ENCODE assay signal across 10 cellular contexts in the genomic region with DNA sequence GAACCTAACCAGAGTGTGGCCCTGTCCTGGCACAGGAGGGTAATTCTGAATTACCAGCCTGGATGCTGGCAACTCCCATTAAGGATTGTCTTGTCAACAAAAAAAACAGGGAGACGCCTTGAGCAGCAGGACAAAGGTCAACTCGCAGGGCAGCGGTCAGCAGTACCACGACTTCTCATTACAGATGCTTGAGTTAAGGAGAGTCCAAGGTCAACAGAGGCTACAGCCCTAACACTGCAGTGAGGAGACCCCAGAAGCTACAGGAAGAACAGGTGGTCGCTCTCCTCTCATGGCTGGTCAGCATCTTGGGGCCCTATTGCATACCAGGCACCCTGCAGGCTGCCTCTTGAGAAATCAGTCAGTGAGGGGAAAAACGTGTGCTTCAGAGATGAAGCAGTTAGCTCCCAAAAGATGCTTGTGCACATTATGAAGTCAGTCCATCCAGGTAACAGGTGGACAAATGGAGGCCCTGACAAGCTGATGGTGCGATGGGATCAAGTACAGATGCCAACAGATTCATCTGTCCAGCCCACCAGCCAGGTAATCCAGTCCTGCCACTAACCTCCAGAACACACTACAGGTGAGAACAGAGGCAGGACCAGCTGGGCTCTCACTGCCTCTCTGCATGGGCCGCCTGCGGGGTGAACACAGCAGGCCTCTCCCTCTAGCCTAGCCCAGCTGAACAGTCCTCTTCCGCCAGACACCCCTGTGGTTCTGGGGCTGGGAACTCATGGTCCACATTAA. TPM values are rescaled to one million over a fixed set of nuclear protein-coding genes. Genes with fewer than 3 reads are reported as not detected.
DNase-seq lines count a peak whose midpoint lies in the region; ATAC-seq and TF ChIP-seq lines count a peak whose summit lies in the region.
"Had no signal": no experiment of that assay in that cellular context is flagged by ENCODE, and none has a peak within 500 bp of the region (broad histone marks: within the 10 kb centered on the region; RNA-seq: fewer than 3 reads in every experiment).

No MANE protein-coding gene starts in this region.

- H3K27ac ChIP-seq in CD4-positive, alpha-beta T cell (ENCODE audit: low read depth, low read length) = peak overlapping the region; percentile 40
- H3K27ac ChIP-seq in PC-3 (ENCODE audit: low read length) (no peak overlapping the region), testis (peak overlapping the region in 1 of 2 donors; percentile 47)

- no peak for TF ChIP-seq POLR2A in testis (IDR thresholded peaks at IDR 0.05)

- peaks cover 81% of the 10 kb centered on the region for H3K36me3 Mint-ChIP-seq in CD4-positive, alpha-beta T cell (ENCODE audit: low read depth)
- H3K36me3 Mint-ChIP-seq in osteocyte (ENCODE audit: unreplicated experiment) = peaks cover 28% of the 10 kb centered on the region

- H3F3A ChIP-seq in PC-3 (ENCODE audit: low read length, unreplicated experiment) = peaks cover 15% of the 10 kb centered on the region

- no peaks in the 10 kb centered on the region for H3K27me3 ChIP-seq in CD4-positive, alpha-beta T cell (ENCODE audit: control insufficient read depth, insufficient read depth, low read length)
- H3K27me3 ChIP-seq in PC-3 (ENCODE audit: low read length) (no peaks in the 10 kb centered on the region), testis (no peaks in the 10 kb centered on the region)

- ATAC-seq in CD4-positive, alpha-beta T cell (ENCODE audit: poor library complexity) = no peak
- no peak for ATAC-seq in PC-3
- ATAC-seq in HG02970 (IDR thresholded peaks at IDR 0.05; ENCODE audit: low FRiP score, unreplicated experiment) = no peak
- ATAC-seq in GM21737 (IDR thresholded peaks at IDR 0.05; ENCODE audit: unreplicated experiment) = no peak
- ATAC-seq in HG02623 (IDR thresholded peaks at IDR 0.05; ENCODE audit: unreplicated experiment) = no peak
- ATAC-seq: sciatic nerve had no signal

- no peaks in the 10 kb centered on the region for H3K9me3 Mint-ChIP-seq in CD4-positive, alpha-beta T cell
- H3K9me3 Mint-ChIP-seq in osteocyte (ENCODE audit: unreplicated experiment) = no peaks in the 10 kb centered on the region

- H3K4me1 ChIP-seq in PC-3 (ENCODE audit: insufficient read depth, low read length) (peaks cover 62% of the 10 kb centered on the region), testis (peaks cover 46% of the 10 kb centered on the region)

- no peak for TF ChIP-seq CTCF in CD4-positive, alpha-beta T cell (IDR thresholded peaks at IDR 0.05)
- no peak for TF ChIP-seq CTCF in PC-3 (conservative IDR thresholded peaks at IDR 0.05; ENCODE audit: low read depth, low read length)
- no peak for TF ChIP-seq CTCF in osteocyte (IDR thresholded peaks at IDR 0.05)
- TF ChIP-seq CTCF in testis (IDR thresholded peaks at IDR 0.05) = no peak

- peaks cover 97% of the 10 kb centered on the region for H3K79me2 ChIP-seq in PC-3 (ENCODE audit: low read length)

- no peak overlapping the region for H2AFZ ChIP-seq in PC-3 (ENCODE audit: low read length)

- CTCF ChIA-PET in CD4-positive, alpha-beta T cell (lab: Charles Lee) = interaction anchor here (0.7 to 1.1 kb wide), 2 partner anchors 10 to 25 kb away, joined by 3 to 5 read pairs; no protein-coding TSS in a partner anchor
- CTCF ChIA-PET in PC-3 (lab: Charles Lee) = no interaction called here

- H3K4me3 Mint-ChIP-seq in CD4-positive, alpha-beta T cell = peak overlapping the region; percentile 45
- H3K4me3 Mint-ChIP-seq in osteocyte (ENCODE audit: unreplicated experiment) = no peak overlapping the region

- no peak overlapping the region for H3K9ac ChIP-seq in PC-3 (ENCODE audit: low read length)

- peak overlapping the region; percentile 98 for H3K4me2 ChIP-seq in PC-3 (ENCODE audit: low read length)

- H3K36me3 ChIP-seq in PC-3 (ENCODE audit: low read depth, low read length) = peaks cover 30% of the 10 kb centered on the region
- H3K36me3 ChIP-seq in testis (ENCODE audit: low read depth, missing control alignments) = no peaks in the 10 kb centered on the region

- H3K4me1 Mint-ChIP-seq in CD4-positive, alpha-beta T cell (ENCODE audit: low read depth) = peaks cover 64% of the 10 kb centered on the region
- H3K4me1 Mint-ChIP-seq in osteocyte (ENCODE audit: unreplicated experiment) = peaks cover 71% of the 10 kb centered on the region

- DNase-seq in CD4-positive, alpha-beta T cell = no peak
- DNase-seq in PC-3 (no peak), ecto neural progenitor cell (ENCODE audit: low spot score) (peak; percentile 47), osteocyte (ENCODE audit: extremely low spot score, unreplicated experiment) (no peak), testis (no peak)
- DNase-seq: NCI-H226 had no signal

- H3K27me3 Mint-ChIP-seq in CD4-positive, alpha-beta T cell = no peaks in the 10 kb centered on the region
- H3K27me3 Mint-ChIP-seq in osteocyte (ENCODE audit: unreplicated experiment) = no peaks in the 10 kb centered on the region

- no peaks in the 10 kb centered on the region for H3K9me3 ChIP-seq in CD4-positive, alpha-beta T cell (ENCODE audit: control insufficient read depth, low read length)
- H3K9me3 ChIP-seq in PC-3 (ENCODE audit: low read length) (no peaks in the 10 kb centered on the region), testis (no peaks in the 10 kb centered on the region)

- intact Hi-C loops in CD4-positive, alpha-beta T cell (cut with DNase I, micrococcal nuclease) = no loop called here
- intact Hi-C loops in PC-3 (cut with micrococcal nuclease) = loop anchor here (2.0 kb wide), 1 partner anchor 19 kb away; no protein-coding TSS in a partner anchor
- intact Hi-C loops in testis (cut with DNase I; ENCODE audit: low total_unique reads) = no loop called here

- no TSS peak for BruUV-seq in PC-3 (replicated peaks; lab: Mats Ljungman, UMichigan)

- POLR2A ChIA-PET in CD4-positive, alpha-beta T cell (lab: Charles Lee) = interaction anchor here (0.7 to 2.0 kb wide), 3 partner anchors 24 to 68 kb away, joined by 3 to 7 read pairs (median 5); no protein-coding TSS in a partner anchor
- POLR2A ChIA-PET in PC-3 (lab: Charles Lee; ENCODE audit: unreplicated experiment) = no interaction called here

- H3K4me3 ChIP-seq in PC-3 (ENCODE audit: low read length) (no peak overlapping the region), testis (no peak overlapping the region)

- H4K20me1 ChIP-seq in PC-3 (ENCODE audit: low read length) = peaks cover 71% of the 10 kb centered on the region

- 44 to 49% methylated on average over 5 to 10 of the region's 10 CpGs for WGBS in testis, 2 donors

- H3K9me2 ChIP-seq in PC-3 (replicated peaks; ENCODE audit: low read length) = no peaks in the 10 kb centered on the region

- H3K27ac Mint-ChIP-seq in CD4-positive, alpha-beta T cell = peak overlapping the region; percentile 85
- peak overlapping the region; percentile 96 for H3K27ac Mint-ChIP-seq in osteocyte (ENCODE audit: unreplicated experiment)

RNA-seq across cellular contexts. Expression of gene CSNK1D, which starts 4.2 kb away (rescaled TPM):
- total RNA-seq in CD4-positive, alpha-beta T cell = 100 to 1,000 TPM; 277 to 286 TPM
- total RNA-seq in PC-3 (2014; rRNA removed) (58.6 and 73.5 TPM in 2 replicates), osteocyte (118 and 124 TPM in 2 replicates), testis (100 to 1,000 TPM; 137 to 179 TPM)
- 178 TPM for polyA plus RNA-seq in testis (ENCODE audit: insufficient read depth, low read depth, low replicate concordance)

RNA-seq across cellular contexts. Expression of gene SLC16A3, which starts 40.5 kb away (rescaled TPM):
- total RNA-seq in CD4-positive, alpha-beta T cell = 10 to 100 TPM; 93.4 to 99.0 TPM
- total RNA-seq in PC-3 (2014; rRNA removed) (286 and 447 TPM in 2 replicates), osteocyte (12.9 and 18.1 TPM in 2 replicates), testis (10 to 100 TPM; 67.7 to 71.4 TPM)
- polyA plus RNA-seq in testis (ENCODE audit: insufficient read depth, low read depth, low replicate concordance) = 70.6 TPM

RNA-seq across cellular contexts. Expression of gene CD7, which starts 48.1 kb away (rescaled TPM):
- 100 to 1,000 TPM; 225 to 234 TPM for total RNA-seq in CD4-positive, alpha-beta T cell
- total RNA-seq in PC-3 (2014; rRNA removed) (0.15 and 0.98 TPM in 2 replicates), osteocyte (1.0 TPM in 2 replicates), testis (1 to 10 TPM in 1 of 2 donors, under 1 TPM in 1; 0.55 to 2.3 TPM)
- polyA plus RNA-seq in testis (ENCODE audit: insufficient read depth, low read depth, low replicate concordance) = 3.0 TPM

RNA-seq across cellular contexts. Expression of gene CCDC57, which starts 56.7 kb away (rescaled TPM):
- total RNA-seq in CD4-positive, alpha-beta T cell = 100 to 1,000 TPM; 129 to 135 TPM
- total RNA-seq in PC-3 (2014; rRNA removed) (35.0 and 36.6 TPM in 2 replicates), osteocyte (50.8 and 57.9 TPM in 2 replicates), testis (100 to 1,000 TPM in 1 of 2 donors, 10 to 100 TPM in 1; 71.8 to 111 TPM)
- 61.3 TPM for polyA plus RNA-seq in testis (ENCODE audit: insufficient read depth, low read depth, low replicate concordance)

Comparison
In these comparisons a context has a peak if more than half of its experiments do, and no peak if none do; other contexts are left out.
1. RNA of gene CD7, which starts 48.1 kb away (total RNA-seq): 225 to 234 TPM in CD4-positive, alpha-beta T cell; 0.55 to 2.3 TPM in testis, 1.0 TPM in osteocyte and 0.15 to 0.98 TPM in PC-3; every median in the first group is over 10 times any median in the second.